Comparison of ENCODE assay signal across 14 cellular contexts in the genomic region with DNA sequence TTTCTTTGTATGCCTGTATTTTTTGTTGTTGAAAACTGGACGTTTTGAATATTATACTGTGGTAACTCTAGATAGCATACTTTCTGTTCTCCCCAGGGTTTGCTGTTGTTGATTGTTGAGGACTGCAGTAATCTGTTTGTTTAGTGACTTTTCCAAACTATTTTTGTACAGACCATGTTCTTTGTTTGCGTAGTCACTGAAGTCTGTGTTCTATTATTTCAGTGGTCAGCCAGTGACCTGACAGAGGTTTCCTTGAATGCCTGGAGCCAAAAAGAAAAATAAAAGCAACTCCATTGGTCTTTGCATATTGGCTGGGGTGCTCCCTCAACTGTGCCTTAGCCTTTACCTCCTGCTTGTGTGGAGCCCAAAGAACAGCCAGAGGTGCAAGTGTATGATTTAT.
"Had no signal": no experiment of that assay in that cellular context is flagged by ENCODE, and none has a peak within 500 bp of the region (broad histone marks: within the 10 kb centered on the region; RNA-seq: fewer than 3 reads in every experiment).

No MANE protein-coding gene starts in this region.

- H3K27ac ChIP-seq: dorsolateral prefrontal cortex, left lung, neutrophil had no signal

- H3K27ac Mint-ChIP-seq: activated naive CD8-positive, alpha-beta T cell treated with anti-CD3 and anti-CD28 coated beads for 36 hours; memory B cell; natural killer cell had no signal

- H3K4me1 ChIP-seq: left lung had no signal

- ATAC-seq: left lung; natural killer cell; right cardiac atrium; stimulated activated naive CD8-positive, alpha-beta T cell treated with anti-CD3 and anti-CD28 coated beads, Interleukin-15, Interleukin-2, amounts not matched to agents 100 U/mL and 50 U/mL, for 24 hours had no signal

- H3K27me3 Mint-ChIP-seq: activated naive CD8-positive, alpha-beta T cell treated with anti-CD3 and anti-CD28 coated beads for 36 hours had no signal

- H3K9me3 Mint-ChIP-seq: natural killer cell had no signal

- H3K4me3 Mint-ChIP-seq: activated naive CD8-positive, alpha-beta T cell treated with anti-CD3 and anti-CD28 coated beads for 36 hours; memory B cell; natural killer cell had no signal

- H3K27me3 ChIP-seq: dorsolateral prefrontal cortex, left lung, neutrophil had no signal

- H3K4me1 Mint-ChIP-seq: memory B cell, natural killer cell had no signal

- H3K4me3 ChIP-seq: dorsolateral prefrontal cortex, left lung, smooth muscle cell had no signal

- H3K36me3 Mint-ChIP-seq: natural killer cell had no signal

- DNase-seq: activated CD4-positive, alpha-beta T cell treated with anti-CD3 and anti-CD28 coated beads, Interleukin-2, amount 50 U/mL, for 1 hour; activated CD8-positive, alpha-beta memory T cell treated with anti-CD3 and anti-CD28 coated beads for 24 hours; activated naive CD8-positive, alpha-beta T cell treated with anti-CD3 and anti-CD28 coated beads for 36 hours; dorsolateral prefrontal cortex; erythroblast; islet precursor cell; left lung; natural killer cell; right cardiac atrium; stimulated activated naive CD8-positive, alpha-beta T cell treated with anti-CD3 and anti-CD28 coated beads, Interleukin-15, Interleukin-2, amounts not matched to agents 100 U/mL and 50 U/mL, for 24 hours; SW 1271 had no signal

- H3K9me3 ChIP-seq: neutrophil had no signal

- H3K4me2 ChIP-seq: smooth muscle cell had no signal
